In genomic region chr9:14025741-14026140, GRCh38 we compare ENCODE assay signal across 25 cellular contexts.
"Had no signal": no experiment of that assay in that cellular context is flagged by ENCODE, and none has a peak within 500 bp of the region (broad histone marks: within the 10 kb centered on the region; RNA-seq: fewer than 3 reads in every experiment).

No MANE protein-coding gene starts in this region.

- H3K36me3 ChIP-seq: ascending aorta, breast epithelium, cardiac muscle cell, colonic mucosa, esophagus squamous epithelium had no signal

- H3K27ac ChIP-seq: breast epithelium, cardiac muscle cell, colonic mucosa, epithelial cell of prostate, esophagus squamous epithelium had no signal

- DNase-seq: activated CD4-positive, alpha-beta T cell treated with anti-CD3 and anti-CD28 coated beads for 1 hour; activated CD4-positive, alpha-beta T cell treated with anti-CD3 and anti-CD28 coated beads for 4 hours; activated CD4-positive, alpha-beta T cell treated with anti-CD3 and anti-CD28 coated beads, Interleukin-2, amount 10 ng/mL, durations not matched to agents 7 days and 5 days; activated CD4-positive, alpha-beta T cell treated with anti-CD3 and anti-CD28 coated beads, Interleukin-2, amount 50 U/mL, for 48 hours; activated CD8-positive, alpha-beta memory T cell treated with anti-CD3 and anti-CD28 coated beads for 24 hours; activated CD8-positive, alpha-beta T cell treated with anti-CD3 and anti-CD28 coated beads for 36 hours; activated gamma-delta T cell; activated naive CD4-positive, alpha-beta T cell; activated naive CD4-positive, alpha-beta T cell treated with anti-CD3 and anti-CD28 coated beads, Interleukin-2, amount 10 ng/mL, durations not matched to agents 7 days and 5 days; activated naive CD8-positive, alpha-beta T cell treated with anti-CD3 and anti-CD28 coated beads, Interleukin-2, amount 10 ng/mL, durations not matched to agents 7 days and 5 days; activated T-cell treated with anti-CD3 and anti-CD28 coated beads, Interleukin-2, amount 50 U/mL, for 4 hours; central memory CD4-positive, alpha-beta T cell; cerebellar nuclear complex; colonic mucosa; effector CD8-positive, alpha-beta T cell; esophagus squamous epithelium; foreskin melanocyte; head of caudate nucleus; T-helper 2 cell had no signal

- H3K4me3 ChIP-seq: ascending aorta, breast epithelium, cardiac muscle cell, colonic mucosa, esophagus squamous epithelium had no signal

- H3K27me3 ChIP-seq: ascending aorta, breast epithelium, cardiac muscle cell, colonic mucosa, esophagus squamous epithelium had no signal

- H3K9me3 ChIP-seq: ascending aorta, breast epithelium, colonic mucosa, esophagus squamous epithelium had no signal

- ATAC-seq: activated CD8-positive, alpha-beta T cell treated with anti-CD3 and anti-CD28 coated beads for 36 hours; activated naive CD4-positive, alpha-beta T cell treated with anti-CD3 and anti-CD28 coated beads, Interleukin-2, amount 50 U/mL, for 72 hours; activated T-cell treated with anti-CD3 and anti-CD28 coated beads, Interleukin-2, amount 50 U/mL, for 4 hours; WTC11 had no signal

- H3K4me1 ChIP-seq: breast epithelium, colonic mucosa had no signal
